ENCODE assay signal across 1 cellular context in genomic region chr4:108114503-108114902, GRCh38.
TF ChIP-seq lines count a peak whose summit lies in the region.

No MANE protein-coding gene starts in this region.

TF ChIP-seq in K562, 482 proteins besides CTCF, POLR2A, EP300 and RAD21 (continued from another document and continues in another):
- TF ChIP-seq REST (CRISPR knock-in tag; IDR thresholded peaks at IDR 0.05; ENCODE audit: low read depth) (no peak), ARID3A (IDR thresholded peaks at IDR 0.05; ENCODE audit: borderline replicate concordance, low read depth, low read length) (peak; percentile 76; the same call in 1 of the 2 replicates), ZBTB34 (CRISPR knock-in tag; IDR thresholded peaks at IDR 0.05) (no peak), MTF1 (CRISPR knock-in tag; IDR thresholded peaks at IDR 0.05; ENCODE audit: borderline replicate concordance) (no peak), CEBPB (tag; IDR thresholded peaks at IDR 0.05) (peak; percentile 86), IFI16 (CRISPR knock-in tag; IDR thresholded peaks at IDR 0.05) (no peak), PHF20 (IDR thresholded peaks at IDR 0.05; ENCODE audit: partially characterized antibody) (no peak), ZNF212 (CRISPR knock-in tag; IDR thresholded peaks at IDR 0.05) (no peak), ZNF586 (CRISPR knock-in tag; conservative IDR thresholded peaks at IDR 0.05) (no peak), NEUROD1 (IDR thresholded peaks at IDR 0.05; ENCODE audit: borderline replicate concordance, low read depth, low read length, partially characterized antibody) (no peak), PHF21A (IDR thresholded peaks at IDR 0.05; ENCODE audit: borderline replicate concordance, low read depth) (no peak), PHB (CRISPR knock-in tag; IDR thresholded peaks at IDR 0.05) (no peak), XRCC3 (IDR thresholded peaks at IDR 0.05) (no peak), CBFB (CRISPR knock-in tag; IDR thresholded peaks at IDR 0.05) (no peak), ZNF780A (CRISPR knock-in tag; IDR thresholded peaks at IDR 0.05) (no peak), ZNF316 (IDR thresholded peaks at IDR 0.05) (peak; percentile 13; the same call in 1 of the 2 replicates), THRAP3 (IDR thresholded peaks at IDR 0.05; ENCODE audit: borderline replicate concordance) (no peak), ZNF511 (CRISPR knock-in tag; IDR thresholded peaks at IDR 0.05) (no peak), ZNF318 (IDR thresholded peaks at IDR 0.05; ENCODE audit: borderline replicate concordance in 1 of 2, low read depth in 1 of 2) (no peak), NCOA2 (IDR thresholded peaks at IDR 0.05; ENCODE audit: partially characterized antibody in 2 of 2) (no peak), MCM2 (IDR thresholded peaks at IDR 0.05; ENCODE audit: low read depth) (no peak), ZNF165 (CRISPR knock-in tag; IDR thresholded peaks at IDR 0.05; ENCODE audit: borderline replicate concordance) (no peak), CREM (IDR thresholded peaks at IDR 0.05; ENCODE audit: low read depth) (peak; percentile 72), BHLHE40 (IDR thresholded peaks at IDR 0.05; ENCODE audit: low read length) (peak; percentile 47; the same call in 1 of the 2 replicates), YY1 (IDR thresholded peaks at IDR 0.05; ENCODE audit: borderline replicate concordance in 1 of 3, control insufficient read depth in 1 of 3, extremely low read depth in 1 of 3, insufficient read depth in 3 of 3, insufficient read length in 1 of 3, insufficient replicate concordance in 2 of 3, low read depth in 1 of 3, low read length in 2 of 3) (peak in 1 of 3 experiments; percentile 13), GATA2 (CRISPR knock-in tag; IDR thresholded peaks at IDR 0.05) (peak; percentile 94), ATF3 (IDR thresholded peaks at IDR 0.05) (no peak; the same call in 1 of the 2 replicates), ATF3 (CRISPR knock-in tag; conservative IDR thresholded peaks at IDR 0.05) (0 out of 2 replicates have a peak, but pooled peaks have one; percentile 61), POLR3A (IDR thresholded peaks at IDR 0.05; ENCODE audit: borderline replicate concordance, extremely low read depth, insufficient read depth, insufficient read length) (no peak), KHSRP (IDR thresholded peaks at IDR 0.05) (peak; percentile 49; the same call in 1 of the 2 replicates), GABPA (tag; conservative IDR thresholded peaks at IDR 0.05; ENCODE audit: low read depth) (peak; percentile 25; the same call in 1 of the 2 replicates), POLR2H (tag; IDR thresholded peaks at IDR 0.05; ENCODE audit: low read depth) (no peak), NFIC (IDR thresholded peaks at IDR 0.05) (peak; percentile 88), FOXK1 (CRISPR knock-in tag; IDR thresholded peaks at IDR 0.05; ENCODE audit: borderline replicate concordance) (no peak), SMAD4 (CRISPR knock-in tag; conservative IDR thresholded peaks at IDR 0.05) (peak; percentile 91), SNAPC5 (CRISPR knock-in tag; IDR thresholded peaks at IDR 0.05) (no peak), BCOR (IDR thresholded peaks at IDR 0.05) (peak; percentile 74; the same call in 1 of the 2 replicates), CLOCK (CRISPR knock-in tag; IDR thresholded peaks at IDR 0.05; ENCODE audit: borderline replicate concordance) (0 out of 2 replicates have a peak, but pooled peaks have one; percentile 33), U2AF2 (optimal IDR thresholded peaks at IDR 0.05; ENCODE audit: low read depth, low read length) (no peak)
